14 cellular contexts compared by ENCODE assay signal in genomic region chr10:119735451-119735850, GRCh38.
"Had no signal": no experiment of that assay in that cellular context is flagged by ENCODE, and none has a peak within 500 bp of the region (broad histone marks: within the 10 kb centered on the region; RNA-seq: fewer than 3 reads in every experiment).

No MANE protein-coding gene starts in this region.

- H3K27ac Mint-ChIP-seq: activated CD4-positive, alpha-beta memory T cell treated with anti-CD3 and anti-CD28 coated beads for 36 hours; activated CD4-positive, alpha-beta T cell treated with anti-CD3 and anti-CD28 coated beads for 36 hours; activated naive CD8-positive, alpha-beta T cell; effector memory CD8-positive, alpha-beta T cell; progenitor cell of endocrine pancreas; T-helper 2 cell treated with Interferon-gamma antibody and Interleukin-4, amounts not matched to agents 5 μg/mL and 100 μg/mL, for 36 hours had no signal

- H3K9me3 ChIP-seq: lower lobe of right lung, thyroid gland had no signal

- H3K27ac ChIP-seq: lower lobe of right lung, thyroid gland had no signal

- H3K36me3 ChIP-seq: lower lobe of right lung, thyroid gland had no signal

- H3K9me3 Mint-ChIP-seq: activated CD4-positive, alpha-beta memory T cell treated with anti-CD3 and anti-CD28 coated beads for 36 hours; effector memory CD8-positive, alpha-beta T cell; T-helper 2 cell treated with Interferon-gamma antibody and Interleukin-4, amounts not matched to agents 5 μg/mL and 100 μg/mL, for 36 hours had no signal

- H3K4me3 ChIP-seq: lower lobe of right lung, thyroid gland had no signal

- H3K27me3 ChIP-seq: thyroid gland had no signal

- H3K36me3 Mint-ChIP-seq: activated CD4-positive, alpha-beta memory T cell treated with anti-CD3 and anti-CD28 coated beads for 36 hours had no signal

- H3K27me3 Mint-ChIP-seq: activated CD4-positive, alpha-beta memory T cell treated with anti-CD3 and anti-CD28 coated beads for 36 hours; activated CD4-positive, alpha-beta T cell treated with anti-CD3 and anti-CD28 coated beads for 36 hours; activated naive CD8-positive, alpha-beta T cell; effector memory CD8-positive, alpha-beta T cell; progenitor cell of endocrine pancreas had no signal

- DNase-seq: activated CD4-positive, alpha-beta memory T cell treated with anti-CD3 and anti-CD28 coated beads for 36 hours; activated CD4-positive, alpha-beta T cell treated with anti-CD3 and anti-CD28 coated beads for 36 hours; effector memory CD8-positive, alpha-beta T cell; left colon; lower lobe of right lung; stimulated activated CD4-positive, alpha-beta T cell treated with anti-CD3 and anti-CD28 coated beads, Interleukin-12 subunit alpha, Interleukin-12 subunit beta, amount 100 ng/mL, for 4 hours; stimulated activated CD4-positive, alpha-beta T cell treated with anti-CD3 and anti-CD28 coated beads, Interleukin-1b, Interleukin-23, amount 100 ng/mL, for 48 hours; stimulated activated CD8-positive, alpha-beta memory T cell treated with anti-CD3 and anti-CD28 coated beads, Interleukin-4, amount 100 ng/mL, for 48 hours; stimulated activated naive CD4-positive, alpha-beta T cell treated with Interleukin-2 at 50 U/mL for 16 hours; thyroid gland had no signal

- H3K4me1 ChIP-seq: thyroid gland had no signal

- ATAC-seq: effector memory CD8-positive, alpha-beta T cell; left colon; lower lobe of right lung had no signal

- FAIRE-seq: TTC549 had no signal

- H3K4me3 Mint-ChIP-seq: activated CD4-positive, alpha-beta memory T cell treated with anti-CD3 and anti-CD28 coated beads for 36 hours; activated CD4-positive, alpha-beta T cell treated with anti-CD3 and anti-CD28 coated beads for 36 hours; activated naive CD8-positive, alpha-beta T cell; effector memory CD8-positive, alpha-beta T cell; T-helper 2 cell treated with Interferon-gamma antibody and Interleukin-4, amounts not matched to agents 5 μg/mL and 100 μg/mL, for 36 hours had no signal
